In the genomic region with DNA sequence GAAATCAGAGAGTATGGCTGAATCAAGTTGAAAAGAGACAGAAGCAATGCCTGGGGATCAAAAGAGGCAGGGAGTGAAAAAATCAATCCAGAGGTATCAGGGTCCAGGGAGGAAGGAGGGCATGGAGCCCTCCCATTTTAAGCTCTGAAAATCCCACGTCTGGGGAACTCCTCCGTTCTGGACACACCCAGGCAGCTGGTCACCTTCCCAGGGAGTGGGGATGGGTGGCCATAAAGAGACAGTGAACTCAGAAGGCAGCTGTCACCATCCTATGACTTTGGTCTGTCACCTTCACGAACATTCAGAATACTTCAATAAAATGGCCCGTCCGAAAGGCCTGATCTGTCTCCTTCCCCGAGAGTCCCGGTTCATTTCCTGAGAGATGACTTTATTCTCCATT, we compare ENCODE assay signal across 15 cellular contexts.
DNase-seq lines count a peak whose midpoint lies in the region; ATAC-seq, FAIRE-seq and TF ChIP-seq lines count a peak whose summit lies in the region.
"Had no signal": no experiment of that assay in that cellular context is flagged by ENCODE, and none has a peak within 500 bp of the region (broad histone marks: within the 10 kb centered on the region; RNA-seq: fewer than 3 reads in every experiment).

No MANE protein-coding gene starts in this region.

- H3K4me2 ChIP-seq in GM23338: 0 out of 2 replicates have a peak overlapping the region, but pooled peaks have one; percentile 48

- POLR2A ChIA-PET in activated CD4-positive, alpha-beta T cell treated with anti-CD3 and anti-CD28 coated beads, Interleukin-2, amount 10 ng/mL, durations not matched to agents 7 days and 5 days (lab: Charles Lee): no interaction called here

- no peak overlapping the region for H3K9ac ChIP-seq in colonic mucosa (ENCODE audit: low read depth in 2 of 2, low read length in 2 of 2)

- no peaks in the 10 kb centered on the region for H3K36me3 Mint-ChIP-seq in GM23338 (ENCODE audit: low read depth)
- no peaks in the 10 kb centered on the region for H3K36me3 Mint-ChIP-seq in activated CD4-positive, alpha-beta T cell treated with anti-CD3 and anti-CD28 coated beads, Interleukin-2, amount 10 ng/mL, durations not matched to agents 7 days and 5 days (ENCODE audit: low read depth)
- H3K36me3 Mint-ChIP-seq: CD4-positive, alpha-beta memory T cell had no signal

- peaks cover 4% of the 10 kb centered on the region for H3K27me3 Mint-ChIP-seq in GM23338 (ENCODE audit: insufficient read depth, low read depth, poor library complexity)
- peaks cover 15% of the 10 kb centered on the region for H3K27me3 Mint-ChIP-seq in activated CD4-positive, alpha-beta T cell treated with anti-CD3 and anti-CD28 coated beads, Interleukin-2, amount 10 ng/mL, durations not matched to agents 7 days and 5 days

- no peak for TF ChIP-seq CTCF in GM23338 (conservative IDR thresholded peaks at IDR 0.05; ENCODE audit: low read depth in 2 of 2)
- no peak for TF ChIP-seq CTCF in colonic mucosa (IDR thresholded peaks at IDR 0.05)
- TF ChIP-seq CTCF in mucosa of descending colon (IDR thresholded peaks at IDR 0.05): no peak
- no peak for TF ChIP-seq CTCF in D721Med (IDR thresholded peaks at IDR 0.05; ENCODE audit: insufficient read depth, missing control alignments)
- TF ChIP-seq CTCF in upper lobe of right lung (IDR thresholded peaks at IDR 0.05): no peak

- H3K4me1 ChIP-seq in GM23338 (ENCODE audit: insufficient read depth) (peaks cover 16% of the 10 kb centered on the region), colonic mucosa (no peaks in the 10 kb centered on the region), mucosa of descending colon (ENCODE audit: low read depth) (no peaks in the 10 kb centered on the region), upper lobe of right lung (peaks cover 6% of the 10 kb centered on the region)
- H3K4me1 ChIP-seq: BE2C had no signal

- H3K79me2 ChIP-seq in GM23338 (replicated peaks; ENCODE audit: insufficient read depth): no peaks in the 10 kb centered on the region

- H3K27me3 ChIP-seq in GM23338 (ENCODE audit: insufficient read depth) (no peaks in the 10 kb centered on the region), colonic mucosa (no peaks in the 10 kb centered on the region), upper lobe of right lung (no peaks in the 10 kb centered on the region)
- H3K27me3 ChIP-seq: BE2C had no signal

- no peaks in the 10 kb centered on the region for H3F3A ChIP-seq in GM23338 (replicated peaks; ENCODE audit: low read depth)

- intact Hi-C loops in colonic mucosa (cut with DNase I) (no loop called here), mucosa of descending colon (cut with DNase I, micrococcal nuclease) (no loop called here), upper lobe of right lung (cut with DNase I) (no loop called here)

- no peaks in the 10 kb centered on the region for H3K9me2 ChIP-seq in GM23338 (ENCODE audit: insufficient read depth)

- H4K20me1 ChIP-seq in GM23338 (replicated peaks; ENCODE audit: insufficient read depth): no peaks in the 10 kb centered on the region

- no peak overlapping the region for H3K4me3 Mint-ChIP-seq in GM23338
- H3K4me3 Mint-ChIP-seq in activated CD4-positive, alpha-beta T cell treated with anti-CD3 and anti-CD28 coated beads, Interleukin-2, amount 10 ng/mL, durations not matched to agents 7 days and 5 days: no peak overlapping the region
- H3K4me3 Mint-ChIP-seq: CD14-positive monocyte; CD4-positive, alpha-beta memory T cell had no signal

- CTCF ChIA-PET in activated CD4-positive, alpha-beta T cell treated with anti-CD3 and anti-CD28 coated beads, Interleukin-2, amount 10 ng/mL, durations not matched to agents 7 days and 5 days (lab: Charles Lee): no interaction called here

- no peaks in the 10 kb centered on the region for H3K36me3 ChIP-seq in GM23338 (ENCODE audit: insufficient read depth)
- H3K36me3 ChIP-seq in colonic mucosa: no peaks in the 10 kb centered on the region
- H3K36me3 ChIP-seq in mucosa of descending colon (ENCODE audit: low read depth): no peaks in the 10 kb centered on the region
- H3K36me3 ChIP-seq in upper lobe of right lung: no peaks in the 10 kb centered on the region
- H3K36me3 ChIP-seq: BE2C, HAP-1 had no signal

- no peak overlapping the region for H3K27ac Mint-ChIP-seq in GM23338
- H3K27ac Mint-ChIP-seq in activated CD4-positive, alpha-beta T cell treated with anti-CD3 and anti-CD28 coated beads, Interleukin-2, amount 10 ng/mL, durations not matched to agents 7 days and 5 days: no peak overlapping the region
- H3K27ac Mint-ChIP-seq: CD14-positive monocyte; CD4-positive, alpha-beta memory T cell had no signal

- no peak for FAIRE-seq in D721Med (lab: Jason Lieb, UNC)
- FAIRE-seq: A204.1 had no signal

- no peak for DNase-seq in GM23338 (ENCODE audit: low spot score)
- peak; percentile 52 for DNase-seq in colonic mucosa
- DNase-seq in mucosa of descending colon: peak in 1 of 3 donors; percentile 41
- DNase-seq in activated CD4-positive, alpha-beta T cell treated with anti-CD3 and anti-CD28 coated beads, Interleukin-2, amount 10 ng/mL, durations not matched to agents 7 days and 5 days: no peak
- DNase-seq in D721Med (ENCODE audit: insufficient read length, low spot score): no peak
- DNase-seq in upper lobe of right lung: no peak
- DNase-seq: ACHN; BE2C; CD4-positive, alpha-beta memory T cell; DMS79 treated with DMSO at 0.1 percent for 48 hours; GF-D8 had no signal

- H3K27ac ChIP-seq in GM23338 (ENCODE audit: low read depth) (no peak overlapping the region), colonic mucosa (no peak overlapping the region), upper lobe of right lung (no peak overlapping the region)

- H3K9me3 ChIP-seq in colonic mucosa (no peaks in the 10 kb centered on the region), mucosa of descending colon (no peaks in the 10 kb centered on the region), upper lobe of right lung (no peaks in the 10 kb centered on the region)
- H3K9me3 ChIP-seq: BE2C, HAP-1 had no signal

- ATAC-seq in GM23338 (no peak), mucosa of descending colon (peak; percentile 58), HG02610 (IDR thresholded peaks at IDR 0.05; ENCODE audit: unreplicated experiment) (no peak), upper lobe of right lung (no peak)

- peaks cover 19% of the 10 kb centered on the region for H3K4me1 Mint-ChIP-seq in GM23338
- H3K4me1 Mint-ChIP-seq in activated CD4-positive, alpha-beta T cell treated with anti-CD3 and anti-CD28 coated beads, Interleukin-2, amount 10 ng/mL, durations not matched to agents 7 days and 5 days: no peaks in the 10 kb centered on the region
- H3K4me1 Mint-ChIP-seq: CD4-positive, alpha-beta memory T cell had no signal

- H3K4me3 ChIP-seq in GM23338 (no peak overlapping the region), colonic mucosa (no peak overlapping the region), mucosa of descending colon (no peak overlapping the region), upper lobe of right lung (no peak overlapping the region)
- H3K4me3 ChIP-seq: HAP-1 had no signal

- H2AFZ ChIP-seq in GM23338: 0 out of 2 replicates have a peak overlapping the region, but pooled peaks have one; percentile 32

- no peaks in the 10 kb centered on the region for H3K9me3 Mint-ChIP-seq in GM23338
- no peaks in the 10 kb centered on the region for H3K9me3 Mint-ChIP-seq in activated CD4-positive, alpha-beta T cell treated with anti-CD3 and anti-CD28 coated beads, Interleukin-2, amount 10 ng/mL, durations not matched to agents 7 days and 5 days
- H3K9me3 Mint-ChIP-seq: CD4-positive, alpha-beta memory T cell had no signal

TF ChIP-seq in GM23338, 12 proteins besides CTCF, POLR2A, EP300 and RAD21 (continues in another document):
- TF ChIP-seq EZH2phosphoT487 (IDR thresholded peaks at IDR 0.05; ENCODE audit: unreplicated experiment) (no peak), ZNF114 (CRISPR knock-in tag; IDR thresholded peaks at IDR 0.05) (no peak), POLR2AphosphoS5 (IDR thresholded peaks at IDR 0.05; ENCODE audit: low read depth) (no peak)
- TF ChIP-seq, protein P1, sequence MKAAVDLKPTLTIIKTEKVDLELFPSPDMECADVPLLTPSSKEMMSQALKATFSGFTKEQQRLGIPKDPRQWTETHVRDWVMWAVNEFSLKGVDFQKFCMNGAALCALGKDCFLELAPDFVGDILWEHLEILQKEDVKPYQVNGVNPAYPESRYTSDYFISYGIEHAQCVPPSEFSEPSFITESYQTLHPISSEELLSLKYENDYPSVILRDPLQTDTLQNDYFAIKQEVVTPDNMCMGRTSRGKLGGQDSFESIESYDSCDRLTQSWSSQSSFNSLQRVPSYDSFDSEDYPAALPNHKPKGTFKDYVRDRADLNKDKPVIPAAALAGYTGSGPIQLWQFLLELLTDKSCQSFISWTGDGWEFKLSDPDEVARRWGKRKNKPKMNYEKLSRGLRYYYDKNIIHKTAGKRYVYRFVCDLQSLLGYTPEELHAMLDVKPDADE (IDR thresholded peaks at IDR 0.05): no peak
